In the genomic region with DNA sequence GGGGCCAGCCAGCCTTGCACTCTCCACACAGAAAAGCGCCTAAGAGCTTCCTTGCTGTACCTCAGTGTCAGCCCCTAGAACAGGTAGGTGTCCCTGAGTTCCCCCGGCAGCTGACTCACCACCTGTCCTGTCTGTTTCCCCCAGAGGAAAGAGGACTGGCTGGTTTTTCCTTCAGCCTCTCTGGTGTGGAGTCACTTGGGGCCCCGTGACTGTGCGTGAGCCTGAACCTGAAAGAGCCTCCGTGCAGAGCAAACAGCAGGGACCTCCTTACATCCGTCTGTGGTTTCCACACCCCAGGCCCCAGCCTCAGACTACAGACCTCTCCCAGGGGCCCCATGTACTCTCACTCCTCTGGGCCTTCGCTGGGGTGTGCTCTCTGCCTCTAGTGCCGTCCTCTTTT, we compare ENCODE assay signal across 10 cellular contexts.
A peak's percentile ranks its signal among the peaks of the same experiment; 100 is the strongest.
DNase-seq lines count a peak whose midpoint lies in the region; ATAC-seq, FAIRE-seq and TF ChIP-seq lines count a peak whose summit lies in the region.
"Had no signal": no experiment of that assay in that cellular context is flagged by ENCODE, and none has a peak within 500 bp of the region (broad histone marks: within the 10 kb centered on the region; RNA-seq: fewer than 3 reads in every experiment).

No MANE protein-coding gene starts in this region.

- 76% methylated on average over 8 of the region's 8 CpGs for WGBS in hepatocyte (ENCODE audit: low lambda C conversion rate, missing lambda C conversion rate)

- H3K27me3 ChIP-seq in hepatocyte: no peaks in the 10 kb centered on the region

- H3K4me2 ChIP-seq in hepatocyte: no peak overlapping the region

- peak overlapping the region; percentile 81 for H3K27ac Mint-ChIP-seq in activated CD8-positive, alpha-beta T cell treated with anti-CD3 and anti-CD28 coated beads for 36 hours
- peak overlapping the region; percentile 86 for H3K27ac Mint-ChIP-seq in stimulated activated naive CD8-positive, alpha-beta T cell treated with anti-CD3 and anti-CD28 coated beads, Interleukin-15, Interleukin-2, amounts not matched to agents 100 ng/mL and 50 ng/mL, for 24 hours

- H3K27ac ChIP-seq in hepatocyte: no peak overlapping the region
- H3K27ac ChIP-seq in kidney (ENCODE audit: low read depth in 2 of 2, low read length in 2 of 2): no peak overlapping the region

- ATAC-seq in HG03103 (IDR thresholded peaks at IDR 0.05; ENCODE audit: low read depth, unreplicated experiment) (peak; percentile 57), HG03280 (IDR thresholded peaks at IDR 0.05; ENCODE audit: unreplicated experiment) (no peak), GM18907 (IDR thresholded peaks at IDR 0.05; ENCODE audit: unreplicated experiment) (no peak)
- ATAC-seq in activated CD8-positive, alpha-beta T cell treated with anti-CD3 and anti-CD28 coated beads for 36 hours: peak; percentile 97

- H3K36me3 ChIP-seq in hepatocyte (replicated peaks; ENCODE audit: insufficient read depth, low read depth): no peaks in the 10 kb centered on the region
- H3K36me3 ChIP-seq in kidney (ENCODE audit: control insufficient read depth in 1 of 2, insufficient read depth in 2 of 2, low read length in 2 of 2): no peaks in the 10 kb centered on the region

- CTCF ChIA-PET in activated CD8-positive, alpha-beta T cell treated with anti-CD3 and anti-CD28 coated beads for 36 hours (lab: Charles Lee): interaction anchor here (1.1 to 4.1 kb wide), 5 partner anchors 13 to 44 kb away, joined by 3 to 13 read pairs (median 4); no protein-coding TSS in a partner anchor

- no peaks in the 10 kb centered on the region for H3K9me3 Mint-ChIP-seq in activated CD8-positive, alpha-beta T cell treated with anti-CD3 and anti-CD28 coated beads for 36 hours
- peaks cover 4% of the 10 kb centered on the region for H3K9me3 Mint-ChIP-seq in stimulated activated naive CD8-positive, alpha-beta T cell treated with anti-CD3 and anti-CD28 coated beads, Interleukin-15, Interleukin-2, amounts not matched to agents 100 ng/mL and 50 ng/mL, for 24 hours

- H3K4me1 Mint-ChIP-seq in activated CD8-positive, alpha-beta T cell treated with anti-CD3 and anti-CD28 coated beads for 36 hours (ENCODE audit: low read depth): peaks cover 22% of the 10 kb centered on the region
- H3K4me1 Mint-ChIP-seq in stimulated activated naive CD8-positive, alpha-beta T cell treated with anti-CD3 and anti-CD28 coated beads, Interleukin-15, Interleukin-2, amounts not matched to agents 100 ng/mL and 50 ng/mL, for 24 hours (ENCODE audit: low read depth): peaks cover 26% of the 10 kb centered on the region

- peaks cover 3% of the 10 kb centered on the region for H3K27me3 Mint-ChIP-seq in activated CD8-positive, alpha-beta T cell treated with anti-CD3 and anti-CD28 coated beads for 36 hours
- H3K27me3 Mint-ChIP-seq in stimulated activated naive CD8-positive, alpha-beta T cell treated with anti-CD3 and anti-CD28 coated beads, Interleukin-15, Interleukin-2, amounts not matched to agents 100 ng/mL and 50 ng/mL, for 24 hours: peaks cover 8% of the 10 kb centered on the region

- TF ChIP-seq CTCF in activated CD8-positive, alpha-beta T cell treated with anti-CD3 and anti-CD28 coated beads for 36 hours (IDR thresholded peaks at IDR 0.05): no peak
- TF ChIP-seq CTCF in hepatocyte (IDR thresholded peaks at IDR 0.05; ENCODE audit: poor library complexity) (no peak), kidney (IDR thresholded peaks at IDR 0.05; ENCODE audit: borderline replicate concordance, extremely low read depth, insufficient read depth) (no peak)

- H3K4me1 ChIP-seq in hepatocyte (ENCODE audit: insufficient read depth) (no peaks in the 10 kb centered on the region), kidney (ENCODE audit: control insufficient read depth in 1 of 2, insufficient read depth in 1 of 2, low read depth in 1 of 2, low read length in 2 of 2) (no peaks in the 10 kb centered on the region)

- H3K9ac ChIP-seq in kidney (ENCODE audit: low read length in 2 of 2): no peak overlapping the region

- H3K36me3 Mint-ChIP-seq in activated CD8-positive, alpha-beta T cell treated with anti-CD3 and anti-CD28 coated beads for 36 hours (ENCODE audit: low read depth): no peaks in the 10 kb centered on the region
- no peaks in the 10 kb centered on the region for H3K36me3 Mint-ChIP-seq in stimulated activated naive CD8-positive, alpha-beta T cell treated with anti-CD3 and anti-CD28 coated beads, Interleukin-15, Interleukin-2, amounts not matched to agents 100 ng/mL and 50 ng/mL, for 24 hours (ENCODE audit: low read depth)

- no peak overlapping the region for H2AFZ ChIP-seq in hepatocyte

- H3K9me3 ChIP-seq in hepatocyte (ENCODE audit: low read depth): no peaks in the 10 kb centered on the region
- H3K9me3 ChIP-seq in kidney (ENCODE audit: control insufficient read depth in 1 of 2, low read length in 2 of 2): no peaks in the 10 kb centered on the region

- no peaks in the 10 kb centered on the region for H3K9me2 ChIP-seq in hepatocyte (replicated peaks; ENCODE audit: insufficient read depth)

- DNase-seq in activated CD8-positive, alpha-beta T cell treated with anti-CD3 and anti-CD28 coated beads for 36 hours: peak; percentile 89
- peak; percentile 49 for DNase-seq in hepatocyte (ENCODE audit: low spot score)
- no peak for DNase-seq in kidney
- DNase-seq in NCI-H748 treated with DMSO at 0.1 percent for 48 hours (lab: John Stamatoyannopoulos, UW): no peak
- DNase-seq: NCI-H1930 had no signal

- no peak overlapping the region for H3K4me3 Mint-ChIP-seq in activated CD8-positive, alpha-beta T cell treated with anti-CD3 and anti-CD28 coated beads for 36 hours
- H3K4me3 Mint-ChIP-seq in stimulated activated naive CD8-positive, alpha-beta T cell treated with anti-CD3 and anti-CD28 coated beads, Interleukin-15, Interleukin-2, amounts not matched to agents 100 ng/mL and 50 ng/mL, for 24 hours: no peak overlapping the region

- intact Hi-C loops in activated CD8-positive, alpha-beta T cell treated with anti-CD3 and anti-CD28 coated beads for 36 hours (cut with micrococcal nuclease): no loop called here
- intact Hi-C loops in kidney (cut with DNase I): no loop called here

- H4K20me1 ChIP-seq in hepatocyte (ENCODE audit: insufficient read depth, poor library complexity, severe bottlenecking): no peaks in the 10 kb centered on the region

- no peak for FAIRE-seq in kidney (lab: Jason Lieb, UNC)
- FAIRE-seq: colon had no signal

- POLR2A ChIA-PET in activated CD8-positive, alpha-beta T cell treated with anti-CD3 and anti-CD28 coated beads for 36 hours (lab: Charles Lee): no interaction called here

- no peak overlapping the region for H3K4me3 ChIP-seq in hepatocyte
- H3K4me3 ChIP-seq in kidney (ENCODE audit: low read length in 2 of 2): no peak overlapping the region

- H3K79me2 ChIP-seq in hepatocyte: no peaks in the 10 kb centered on the region

Comparison
In these comparisons a context has a peak if more than half of its experiments do, and no peak if none do; other contexts are left out.
1. ATAC-seq: peak in HG03103 (single experiment) and activated CD8-positive, alpha-beta T cell treated with anti-CD3 and anti-CD28 coated beads for 36 hours (single experiment); none in HG03280 (single experiment) and GM18907 (single experiment).
2. DNase-seq: peak in activated CD8-positive, alpha-beta T cell treated with anti-CD3 and anti-CD28 coated beads for 36 hours (single experiment) and hepatocyte (single experiment); none in kidney (single experiment) and NCI-H748 treated with DMSO at 0.1 percent for 48 hours (single experiment).